In the genomic region with DNA sequence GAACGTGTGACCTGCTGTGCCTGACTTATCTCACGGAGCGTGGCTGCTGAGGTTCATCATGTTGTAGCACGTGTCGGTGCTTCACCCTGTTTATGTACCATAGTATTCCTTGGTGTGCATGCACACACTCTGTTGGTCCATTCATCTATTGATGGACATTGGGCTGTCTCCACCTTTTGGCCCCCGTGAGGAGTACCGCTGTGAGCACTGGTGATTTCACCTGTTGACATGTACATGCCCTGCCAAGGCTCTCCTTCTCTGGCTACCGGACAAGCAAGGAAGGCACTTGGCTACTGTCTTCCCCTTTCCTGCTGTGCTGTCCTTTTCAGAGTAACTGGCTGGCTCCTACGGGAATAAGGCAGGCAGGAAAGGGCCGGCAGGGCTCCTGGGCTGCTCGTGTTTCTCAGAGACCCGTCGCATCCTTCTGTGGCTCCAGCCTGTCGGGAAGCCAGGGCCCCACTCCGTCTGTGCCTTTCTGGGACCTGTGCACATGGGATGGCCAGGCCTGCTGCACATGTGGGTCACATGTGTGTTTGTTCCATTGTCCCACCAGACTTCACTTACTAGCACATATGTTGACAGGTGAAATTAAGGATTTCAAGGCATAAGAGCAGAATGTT, we compare ENCODE assay signal across 18 cellular contexts. TPM values are rescaled to one million over a fixed set of nuclear protein-coding genes. Genes with fewer than 3 reads are reported as not detected.
"Had no signal": no experiment of that assay in that cellular context is flagged by ENCODE, and none has a peak within 500 bp of the region (broad histone marks: within the 10 kb centered on the region; RNA-seq: fewer than 3 reads in every experiment).

No MANE protein-coding gene starts in this region.

- H3K4me3 Mint-ChIP-seq: activated CD4-positive, alpha-beta T cell treated with anti-CD3 and anti-CD28 coated beads, Interleukin-2, amount 10 ng/mL, durations not matched to agents 7 days and 5 days; activated naive CD8-positive, alpha-beta T cell treated with anti-CD3 and anti-CD28 coated beads for 36 hours; stimulated activated naive B cell treated with anti-CD40 and anti-IgM and Interleukin-4, amounts not matched to agents 10 μg/mL and 1 μg/mL and 100 μg/mL, for 72 hours; T-helper 2 cell treated with Interferon-gamma antibody and Interleukin-4, amounts not matched to agents 5 μg/mL and 100 μg/mL, for 36 hours had no signal

- H3K4me1 Mint-ChIP-seq: activated naive CD8-positive, alpha-beta T cell treated with anti-CD3 and anti-CD28 coated beads for 36 hours had no signal

- H3K27ac Mint-ChIP-seq: activated naive CD8-positive, alpha-beta T cell treated with anti-CD3 and anti-CD28 coated beads for 36 hours; stimulated activated naive B cell treated with anti-CD40 and anti-IgM and Interleukin-4, amounts not matched to agents 10 μg/mL and 1 μg/mL and 100 μg/mL, for 72 hours; T-helper 2 cell treated with Interferon-gamma antibody and Interleukin-4, amounts not matched to agents 5 μg/mL and 100 μg/mL, for 36 hours had no signal

- ATAC-seq: body of pancreas; gastrocnemius medialis; left lung; stimulated activated naive B cell treated with anti-CD40 and anti-IgM and Interleukin-4, amounts not matched to agents 10 μg/mL and 1 μg/mL and 100 μg/mL, for 72 hours had no signal

- H3K79me2 ChIP-seq: parathyroid adenoma had no signal

- H3K9ac ChIP-seq: parathyroid adenoma had no signal

- H3K27me3 Mint-ChIP-seq: activated CD4-positive, alpha-beta T cell treated with anti-CD3 and anti-CD28 coated beads, Interleukin-2, amount 10 ng/mL, durations not matched to agents 7 days and 5 days; activated naive CD8-positive, alpha-beta T cell treated with anti-CD3 and anti-CD28 coated beads for 36 hours had no signal

- DNase-seq: activated CD4-positive, alpha-beta T cell treated with anti-CD3 and anti-CD28 coated beads, Interleukin-2, amount 10 ng/mL, durations not matched to agents 7 days and 5 days; activated CD4-positive, CD25-positive, alpha-beta regulatory T cell; activated CD8-positive, alpha-beta memory T cell treated with anti-CD3 and anti-CD28 coated beads for 24 hours; activated naive CD8-positive, alpha-beta T cell treated with anti-CD3 and anti-CD28 coated beads for 36 hours; amygdala; body of pancreas; gastrocnemius medialis; heart right ventricle; islet precursor cell; left lung; mammary epithelial cell; stimulated activated CD4-positive, alpha-beta T cell treated with anti-CD3 and anti-CD28 coated beads, Interleukin-2, amount 100 ng/mL, for 48 hours; stimulated activated naive B cell treated with anti-CD40 and anti-IgM and Interleukin-4, amounts not matched to agents 10 μg/mL and 1 μg/mL and 100 μg/mL, for 72 hours; tibial artery; uterus had no signal

- H3K36me3 ChIP-seq: gastrocnemius medialis, heart right ventricle, left lung, tibial artery, uterus had no signal

- H3K27me3 ChIP-seq: body of pancreas, gastrocnemius medialis, heart right ventricle, left lung, uterus had no signal

- H3K9me3 ChIP-seq: body of pancreas, gastrocnemius medialis, heart right ventricle, left lung, tibial artery, uterus had no signal

- H3K4me1 ChIP-seq: body of pancreas, gastrocnemius medialis, heart right ventricle, left lung, parathyroid adenoma, tibial artery, uterus had no signal

- H3K4me3 ChIP-seq: body of pancreas, gastrocnemius medialis, heart right ventricle, left lung, tibial artery, uterus had no signal

- H3K27ac ChIP-seq: body of pancreas, gastrocnemius medialis, heart right ventricle, left lung, parathyroid adenoma, tibial artery, uterus had no signal

- H2AFZ ChIP-seq: parathyroid adenoma had no signal

- H3K36me3 Mint-ChIP-seq: activated naive CD8-positive, alpha-beta T cell treated with anti-CD3 and anti-CD28 coated beads for 36 hours; stimulated activated naive B cell treated with anti-CD40 and anti-IgM and Interleukin-4, amounts not matched to agents 10 μg/mL and 1 μg/mL and 100 μg/mL, for 72 hours had no signal

RNA-seq across cellular contexts. Expression of gene RAMP3, which starts 28.3 kb away (rescaled TPM):
- total RNA-seq: activated CD4-positive, alpha-beta T cell treated with anti-CD3 and anti-CD28 coated beads, Interleukin-2, amount 10 ng/mL, durations not matched to agents 7 days and 5 days; activated naive CD8-positive, alpha-beta T cell treated with anti-CD3 and anti-CD28 coated beads for 36 hours; epithelial cell of proximal tubule; mammary epithelial cell had no signal
- polyA plus RNA-seq: mammary epithelial cell had no signal

RNA-seq across cellular contexts. Expression of gene NACAD, which starts 40.5 kb away (rescaled TPM):
- total RNA-seq: activated CD4-positive, alpha-beta T cell treated with anti-CD3 and anti-CD28 coated beads, Interleukin-2, amount 10 ng/mL, durations not matched to agents 7 days and 5 days had no signal
